Comparison of ENCODE assay signal across 27 cellular contexts in the genomic region with DNA sequence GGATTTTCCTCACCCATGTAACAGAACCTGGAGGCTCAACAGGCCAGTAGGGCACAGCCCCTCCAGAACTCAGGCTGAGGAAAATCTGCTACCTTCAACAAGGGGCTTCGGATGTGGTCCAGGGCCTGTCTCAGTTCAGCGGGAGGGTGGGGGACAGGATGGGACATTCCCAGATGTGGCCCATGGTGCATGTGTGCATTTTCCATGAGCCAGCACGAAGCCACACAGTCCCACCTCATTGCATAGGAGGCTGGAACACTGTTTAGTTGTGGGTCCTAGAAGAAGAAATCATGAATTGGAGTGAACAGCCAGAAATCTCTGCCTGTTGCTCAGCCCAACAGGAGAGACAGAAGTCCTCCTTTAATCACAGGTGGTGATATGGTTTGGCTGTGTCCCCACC.
"Had no signal": no experiment of that assay in that cellular context is flagged by ENCODE, and none has a peak within 500 bp of the region (broad histone marks: within the 10 kb centered on the region; RNA-seq: fewer than 3 reads in every experiment).

No MANE protein-coding gene starts in this region.

- H3K4me3 ChIP-seq: adrenal gland, body of pancreas, gastrocnemius medialis, heart left ventricle had no signal

- H3K4me1 ChIP-seq: adrenal gland, body of pancreas, foreskin keratinocyte, gastrocnemius medialis, heart left ventricle had no signal

- H3K36me3 ChIP-seq: adrenal gland, gastrocnemius medialis, heart left ventricle had no signal

- DNase-seq: activated CD4-positive, alpha-beta memory T cell treated with anti-CD3 and anti-CD28 coated beads, Interleukin-2, amount 10 ng/mL, durations not matched to agents 7 days and 5 days; activated CD4-positive, alpha-beta T cell treated with anti-CD3 and anti-CD28 coated beads for 36 hours; activated CD4-positive, alpha-beta T cell treated with anti-CD3 and anti-CD28 coated beads, Interleukin-2, amount 10 ng/mL, durations not matched to agents 7 days and 5 days; activated CD4-positive, alpha-beta T cell treated with anti-CD3 and anti-CD28 coated beads, Interleukin-2, amount 50 U/mL, for 4 hours; activated CD4-positive, CD25-positive, alpha-beta regulatory T cell; activated CD4-positive, CD25-positive, alpha-beta regulatory T cell treated with anti-CD3 and anti-CD28 coated beads, Interleukin-2, amount 50 U/mL, for 72 hours; activated CD8-positive, alpha-beta memory T cell treated with anti-CD3 and anti-CD28 coated beads, Interleukin-2, amount 50 U/mL, for 48 hours; activated naive CD4-positive, alpha-beta T cell treated with anti-CD3 and anti-CD28 coated beads for 36 hours; activated naive CD8-positive, alpha-beta T cell treated with anti-CD3 and anti-CD28 coated beads for 36 hours; activated naive CD8-positive, alpha-beta T cell treated with anti-CD3 and anti-CD28 coated beads, Interleukin-2, amount 50 U/mL, for 24 hours; activated T-cell treated with anti-CD3 and anti-CD28 coated beads for 4 hours; activated T-cell treated with anti-CD3 and anti-CD28 coated beads, Interleukin-2, amount 50 U/mL, for 24 hours; activated T-cell treated with anti-CD3 and anti-CD28 coated beads, Interleukin-2, amount 50 U/mL, for 72 hours; adrenal gland; amygdala; body of pancreas; caudate nucleus; cortex of kidney; dermis blood vessel endothelial cell; effector CD8-positive, alpha-beta T cell; foreskin keratinocyte; gastrocnemius medialis; glutamatergic neuron; heart left ventricle; T-helper 1 cell; T-helper 17 cell; T1000 had no signal

- H3K27ac ChIP-seq: adrenal gland, body of pancreas, foreskin keratinocyte, gastrocnemius medialis, heart left ventricle had no signal

- H3K9me3 ChIP-seq: adrenal gland, gastrocnemius medialis had no signal

- H3K27me3 ChIP-seq: adrenal gland, body of pancreas, foreskin keratinocyte, gastrocnemius medialis had no signal
